1 cellular context compared by ENCODE assay signal in the genomic region with DNA sequence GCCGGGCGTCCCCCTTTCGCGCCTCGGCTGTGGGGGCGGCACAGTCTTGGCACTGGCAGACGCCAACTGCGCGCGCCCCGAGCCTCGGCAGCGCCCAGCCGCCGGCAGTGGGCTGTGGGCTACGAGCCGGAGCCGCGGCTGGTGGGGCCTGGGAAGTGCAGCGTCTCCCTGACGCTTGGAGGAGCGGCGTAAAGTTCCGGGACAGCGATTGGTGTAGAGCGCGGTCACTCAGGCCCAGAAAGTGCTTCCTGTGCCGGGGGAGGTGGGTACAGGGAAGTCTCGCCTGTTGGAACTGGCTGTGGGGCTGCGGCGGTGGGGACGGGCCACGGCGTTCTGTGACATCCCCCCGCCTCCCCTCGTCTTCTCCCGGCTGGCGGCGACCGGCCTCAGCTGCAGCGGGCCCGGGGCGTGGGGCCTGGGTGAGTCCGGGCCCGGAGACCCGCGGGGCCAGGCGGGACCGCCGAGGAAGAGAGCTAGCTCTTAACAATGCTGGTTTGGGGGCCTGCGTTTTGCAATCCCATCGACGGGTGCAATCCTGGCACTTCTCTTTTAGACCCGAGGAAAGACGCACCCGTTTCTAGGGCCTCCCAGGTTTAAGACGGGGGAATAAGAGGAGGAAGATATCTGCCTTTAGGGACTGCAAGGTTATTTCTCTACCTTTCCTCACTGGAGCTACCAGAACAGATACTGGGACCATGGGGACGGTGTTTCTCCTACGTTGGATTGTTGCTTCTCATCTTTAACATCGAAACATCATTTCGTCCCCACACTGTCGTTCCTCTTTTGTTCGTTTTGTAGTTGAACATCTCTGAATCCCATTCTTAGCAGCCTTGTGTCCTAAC.
TF ChIP-seq lines count a peak whose summit lies in the region.

Gene RWDD4, minus strand, starts transcription at position 157 of the 842 bp plus-strand sequence. CDS start 233 bp downstream, outside the sequence.
Gene TRAPPC11, plus strand, starts transcription at position 265 of the 842 bp plus-strand sequence. CDS start 4,575 bp downstream, outside the sequence.

TF ChIP-seq in K562, 482 proteins besides CTCF, POLR2A, EP300 and RAD21 (continued from another document):
- no peak for TF ChIP-seq CC2D1A (IDR thresholded peaks at IDR 0.05)
- TF ChIP-seq YY1 (IDR thresholded peaks at IDR 0.05; ENCODE audit: borderline replicate concordance in 1 of 3, control insufficient read depth in 1 of 3, extremely low read depth in 1 of 3, insufficient read depth in 3 of 3, insufficient read length in 1 of 3, insufficient replicate concordance in 2 of 3, low read depth in 1 of 3, low read length in 2 of 3): no peak
- TF ChIP-seq SMARCA5 (IDR thresholded peaks at IDR 0.05): no peak
- no peak for TF ChIP-seq LEF1 (IDR thresholded peaks at IDR 0.05)
- TF ChIP-seq FOXK1 (CRISPR knock-in tag; IDR thresholded peaks at IDR 0.05; ENCODE audit: borderline replicate concordance): no peak
- TF ChIP-seq, protein P1, sequence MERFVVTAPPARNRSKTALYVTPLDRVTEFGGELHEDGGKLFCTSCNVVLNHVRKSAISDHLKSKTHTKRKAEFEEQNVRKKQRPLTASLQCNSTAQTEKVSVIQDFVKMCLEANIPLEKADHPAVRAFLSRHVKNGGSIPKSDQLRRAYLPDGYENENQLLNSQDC (CRISPR knock-in tag; IDR thresholded peaks at IDR 0.05): no peak
- no peak for TF ChIP-seq RBM22 (IDR thresholded peaks at IDR 0.05; ENCODE audit: low read depth, low read length, poor library complexity, severe bottlenecking)
